ENCODE assay signal across 12 cellular contexts in the genomic region with DNA sequence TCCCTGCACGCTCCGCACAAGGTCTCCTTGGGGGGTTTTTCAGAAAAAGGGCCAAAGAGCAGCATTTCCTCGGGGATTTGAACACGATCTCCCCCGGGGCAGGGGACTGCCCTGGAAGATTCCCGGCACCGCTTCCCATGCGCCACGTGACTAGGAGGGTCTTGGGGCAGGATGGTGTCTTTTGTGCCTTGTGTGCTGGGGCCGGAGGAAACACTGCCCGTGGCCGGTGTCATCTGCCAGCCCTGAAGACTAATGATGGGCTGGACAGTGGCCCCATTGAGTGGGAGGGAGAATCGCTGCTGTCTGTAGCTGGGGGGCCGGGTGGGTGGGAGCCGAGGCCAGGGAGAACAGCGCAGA.
A peak's percentile ranks its signal among the peaks of the same experiment; 100 is the strongest.
DNase-seq lines count a peak whose midpoint lies in the region; ATAC-seq and TF ChIP-seq lines count a peak whose summit lies in the region.
"Had no signal": no experiment of that assay in that cellular context is flagged by ENCODE, and none has a peak within 500 bp of the region (broad histone marks: within the 10 kb centered on the region; RNA-seq: fewer than 3 reads in every experiment).

No MANE protein-coding gene starts in this region.

- H3K9me3 ChIP-seq in BLaER1 treated with 17β-estradiol and CSF1 and Interleukin-3, amounts not matched to agents 10 nM and 100 nM (replicated peaks in 1 of 11): no peaks in the 10 kb centered on the region
- H3K9me3 ChIP-seq in body of pancreas: no peaks in the 10 kb centered on the region
- no peaks in the 10 kb centered on the region for H3K9me3 ChIP-seq in GM23248 (ENCODE audit: low read depth)

- peak overlapping the region; percentile 18 to 99 (median 88); a peak in 12 of 20 replicates for H3K4me3 ChIP-seq in BLaER1 treated with 17β-estradiol and CSF1 and Interleukin-3, amounts not matched to agents 10 nM and 100 nM
- no peak overlapping the region for H3K4me3 ChIP-seq in body of pancreas
- H3K4me3 ChIP-seq in GM23248: no peak overlapping the region

- peaks cover 95% of the 10 kb centered on the region for H3K79me2 ChIP-seq in GM23248 (ENCODE audit: insufficient read depth)

- H3K27me3 ChIP-seq in BLaER1 treated with 17β-estradiol and CSF1 and Interleukin-3, amounts not matched to agents 10 nM and 100 nM: no peaks in the 10 kb centered on the region
- no peaks in the 10 kb centered on the region for H3K27me3 ChIP-seq in body of pancreas
- H3K27me3 ChIP-seq in GM23248 (replicated peaks; ENCODE audit: insufficient read depth): no peaks in the 10 kb centered on the region

- TF ChIP-seq CTCF in HFFc6 (IDR thresholded peaks at IDR 0.05): no peak
- TF ChIP-seq CTCF in body of pancreas (IDR thresholded peaks at IDR 0.05): no peak

- H3K9ac ChIP-seq in BLaER1 treated with 17β-estradiol and CSF1 and Interleukin-3, amounts not matched to agents 10 nM and 100 nM: peak overlapping the region in 10 of 11 experiments; percentile 81 to 99 (median 94); a peak in 19 of 22 replicates
- H3K9ac ChIP-seq in GM23248: no peak overlapping the region

- H3K36me3 Mint-ChIP-seq in HFFc6 (ENCODE audit: low read depth): peaks cover 5% of the 10 kb centered on the region
- no peaks in the 10 kb centered on the region for H3K36me3 Mint-ChIP-seq in natural killer cell treated with Interleukin-12 subunit alpha and Interleukin-12 subunit beta and Interleukin-15 and Interleukin-18, amount 100 ng/mL, for 72 hours

- H3K4me1 ChIP-seq in BLaER1 treated with 17β-estradiol and CSF1 and Interleukin-3, amounts not matched to agents 10 nM and 100 nM: peaks cover 83 to 100% (median 87%) of the 10 kb centered on the region in 10 experiments
- peaks cover 75% of the 10 kb centered on the region for H3K4me1 ChIP-seq in body of pancreas
- H3K4me1 ChIP-seq in GM23248 (ENCODE audit: insufficient read depth): peaks cover 23% of the 10 kb centered on the region

- H3K27ac ChIP-seq in BLaER1 treated with 17β-estradiol and CSF1 and Interleukin-3, amounts not matched to agents 10 nM and 100 nM: peak overlapping the region in 8 of 11 experiments; percentile 86 to 99 (median 96); a peak in 14 of 22 replicates
- peak overlapping the region; percentile 25 to 89 (median 86) for H3K27ac ChIP-seq in body of pancreas
- H3K27ac ChIP-seq in GM23248: no peak overlapping the region

- H3K27ac Mint-ChIP-seq in HFFc6: 0 out of 2 replicates have a peak overlapping the region, but pooled peaks have one; percentile 18
- H3K27ac Mint-ChIP-seq in natural killer cell treated with Interleukin-12 subunit alpha and Interleukin-12 subunit beta and Interleukin-15 and Interleukin-18, amount 100 ng/mL, for 72 hours: peak overlapping the region; percentile 93 to 99

- H3K36me3 ChIP-seq in BLaER1 treated with 17β-estradiol and CSF1 and Interleukin-3, amounts not matched to agents 10 nM and 100 nM: peaks cover 0 to 69% (median 31%) of the 10 kb centered on the region in 11 experiments; a peak in 13 of 22 replicates
- H3K36me3 ChIP-seq in body of pancreas (replicated peaks in 1 of 2; ENCODE audit: insufficient read depth in 1 of 2, low read depth in 2 of 2): no peaks in the 10 kb centered on the region
- no peaks in the 10 kb centered on the region for H3K36me3 ChIP-seq in GM23248 (ENCODE audit: low read depth)

- no peaks in the 10 kb centered on the region for H3K9me3 Mint-ChIP-seq in HFFc6
- H3K9me3 Mint-ChIP-seq in natural killer cell treated with Interleukin-12 subunit alpha and Interleukin-12 subunit beta and Interleukin-15 and Interleukin-18, amount 100 ng/mL, for 72 hours: no peaks in the 10 kb centered on the region

- H2AFZ ChIP-seq in GM23248: no peak overlapping the region

- no peak overlapping the region for H3K4me3 Mint-ChIP-seq in HFFc6
- peak overlapping the region; percentile 98 for H3K4me3 Mint-ChIP-seq in natural killer cell treated with Interleukin-12 subunit alpha and Interleukin-12 subunit beta and Interleukin-15 and Interleukin-18, amount 100 ng/mL, for 72 hours

- H3K4me2 ChIP-seq in BLaER1 treated with 17β-estradiol and CSF1 and Interleukin-3, amounts not matched to agents 10 nM and 100 nM: peak overlapping the region; percentile 98 to 100 (median 99)
- H3K4me2 ChIP-seq in GM23248 (ENCODE audit: unreplicated experiment): no peak overlapping the region

- no peak for TF ChIP-seq POLR2A in body of pancreas (IDR thresholded peaks at IDR 0.05)

- H3K4me1 Mint-ChIP-seq in HFFc6 (ENCODE audit: low read depth): peaks cover 54% of the 10 kb centered on the region
- H3K4me1 Mint-ChIP-seq in natural killer cell treated with Interleukin-12 subunit alpha and Interleukin-12 subunit beta and Interleukin-15 and Interleukin-18, amount 100 ng/mL, for 72 hours (ENCODE audit: low read depth in 2 of 2): peaks cover 68 to 70% of the 10 kb centered on the region in 2 donors

- H4K20me1 ChIP-seq in BLaER1 treated with 17β-estradiol and CSF1 and Interleukin-3, amounts not matched to agents 10 nM and 100 nM: peaks cover 16 to 77% (median 67%) of the 10 kb centered on the region in 11 experiments; a peak in 20 of 22 replicates
- peaks cover 5% of the 10 kb centered on the region; the same call in 1 of the 2 replicates for H4K20me1 ChIP-seq in GM23248 (ENCODE audit: insufficient read depth)

- H3F3A ChIP-seq in GM23248 (ENCODE audit: insufficient read depth): peaks cover 10% of the 10 kb centered on the region; the same call in 1 of the 2 replicates

- DNase-seq in HFFc6 (no peak), body of pancreas (no peak), NCI-H1105 (lab: John Stamatoyannopoulos, UW) (no peak), GM23248 (no peak)
- no peak for DNase-seq in natural killer cell treated with Interleukin-12 subunit alpha and Interleukin-12 subunit beta and Interleukin-15 and Interleukin-18, amount 100 ng/mL, for 72 hours (ENCODE audit: low spot score)
- no peak for DNase-seq in effector CD8-positive, alpha-beta T cell (lab: John Stamatoyannopoulos, UW)
- DNase-seq: COR-L47, dermis blood vessel endothelial cell, NCI-H1092, NCI-H748 treated with DMSO at 0.1 percent for 48 hours had no signal

- H3K27me3 Mint-ChIP-seq in HFFc6 (ENCODE audit: insufficient read depth): peaks cover 19% of the 10 kb centered on the region
- no peaks in the 10 kb centered on the region for H3K27me3 Mint-ChIP-seq in natural killer cell treated with Interleukin-12 subunit alpha and Interleukin-12 subunit beta and Interleukin-15 and Interleukin-18, amount 100 ng/mL, for 72 hours

- intact Hi-C loops in body of pancreas (cut with DNase I): no loop called here

- 81 to 90% methylated on average over 12 to 16 of the region's 16 CpGs for WGBS in body of pancreas, 2 donors
- 88 to 92% methylated on average over 13 to 16 of the region's 16 CpGs for WGBS in GM23248 (ENCODE audit: low coverage in 1 of 2, low lambda C conversion rate in 2 of 2, missing lambda C conversion rate in 2 of 2), 2 experiments

- ATAC-seq in body of pancreas: no peak
- ATAC-seq in natural killer cell treated with Interleukin-12 subunit alpha and Interleukin-12 subunit beta and Interleukin-15 and Interleukin-18, amount 100 ng/mL, for 72 hours: no peak
- ATAC-seq in GM18873 (IDR thresholded peaks at IDR 0.05; ENCODE audit: low FRiP score, unreplicated experiment): no peak

- H3K9me2 ChIP-seq in GM23248 (ENCODE audit: insufficient read depth): no peaks in the 10 kb centered on the region

- in situ Hi-C loops in GM23248 (cut with MboI): no loop called here

Comparison
In these comparisons a context has a peak if more than half of its experiments do, and no peak if none do; other contexts are left out.
1. H3K4me3 ChIP-seq: peak in BLaER1 treated with 17β-estradiol and CSF1 and Interleukin-3, amounts not matched to agents 10 nM and 100 nM (10 of 10); none in body of pancreas (0 of 2) and GM23248 (single experiment).